ENCODE assay signal across 10 cellular contexts in the genomic region with DNA sequence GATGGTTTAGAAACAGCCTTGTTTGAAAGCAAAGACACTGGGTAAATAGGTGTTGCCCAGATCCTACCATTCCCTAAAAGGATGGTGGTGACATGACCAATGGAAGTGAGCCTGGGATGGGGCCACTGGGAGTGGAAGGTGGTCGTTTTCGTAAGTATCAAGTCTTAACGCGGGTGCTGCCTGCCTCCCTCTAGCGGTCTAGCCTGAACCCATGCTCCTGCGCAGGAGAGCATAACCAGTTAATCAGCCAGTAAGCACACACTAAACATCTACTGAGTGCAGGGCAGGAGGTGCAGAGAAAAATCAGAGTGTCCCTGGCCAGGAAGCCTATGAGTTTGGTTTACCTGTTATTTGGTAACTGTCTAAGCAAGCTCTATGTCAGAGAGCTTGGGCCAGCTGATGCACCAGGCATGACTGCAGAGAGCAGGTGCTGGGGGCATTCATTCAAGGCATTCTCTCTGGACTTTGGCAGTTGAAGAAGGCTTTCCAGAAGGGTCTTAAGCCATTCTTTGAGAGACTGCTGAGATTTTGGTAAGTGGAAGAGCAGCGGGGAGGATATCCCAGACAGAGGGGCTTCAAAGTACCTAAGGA. TPM values are rescaled to one million over a fixed set of nuclear protein-coding genes. Genes with fewer than 3 reads are reported as not detected.
DNase-seq lines count a peak whose midpoint lies in the region; ATAC-seq, FAIRE-seq and TF ChIP-seq lines count a peak whose summit lies in the region.
"Had no signal": no experiment of that assay in that cellular context is flagged by ENCODE, and none has a peak within 500 bp of the region (broad histone marks: within the 10 kb centered on the region; RNA-seq: fewer than 3 reads in every experiment).

No MANE protein-coding gene starts in this region.

- H3K27me3 ChIP-seq in bronchial epithelial cell (ENCODE audit: control insufficient read depth, insufficient read depth, low read length) (no peaks in the 10 kb centered on the region), liver (ENCODE audit: control insufficient read depth in 4 of 4, insufficient read depth in 4 of 4, low read length in 3 of 4) (no peaks in the 10 kb centered on the region)

- no peak overlapping the region for H3K27ac Mint-ChIP-seq in natural killer cell
- no peak overlapping the region for H3K27ac Mint-ChIP-seq in natural killer cell treated with Interleukin-12 subunit alpha and Interleukin-12 subunit beta and Interleukin-15 and Interleukin-18, amount 100 ng/mL, for 72 hours

- no peaks in the 10 kb centered on the region for H3K36me3 Mint-ChIP-seq in natural killer cell
- H3K36me3 Mint-ChIP-seq in natural killer cell treated with Interleukin-12 subunit alpha and Interleukin-12 subunit beta and Interleukin-15 and Interleukin-18, amount 100 ng/mL, for 72 hours, result no peaks in the 10 kb centered on the region
- H3K36me3 Mint-ChIP-seq: IgD-negative memory B cell had no signal

- H3K9me3 ChIP-seq in liver (ENCODE audit: control insufficient read depth in 4 of 4, low read length in 3 of 4), result no peaks in the 10 kb centered on the region

- H3K27ac ChIP-seq in liver (ENCODE audit: low read depth in 1 of 2, low read length in 2 of 2), result no peak overlapping the region

- DNase-seq in Daoy (ENCODE audit: low read depth), result peak; percentile 40
- DNase-seq in LoVo (ENCODE audit: low spot score), result peak; percentile 16
- DNase-seq in bronchial epithelial cell (ENCODE audit: low read depth), result peak; percentile 23
- no peak for DNase-seq in amniotic stem cell (lab: John Stamatoyannopoulos, UW)
- DNase-seq in natural killer cell, result no peak
- no peak for DNase-seq in natural killer cell treated with Interleukin-12 subunit alpha and Interleukin-12 subunit beta and Interleukin-15 and Interleukin-18, amount 100 ng/mL, for 72 hours (ENCODE audit: low spot score)

- peaks cover 14 to 23% of the 10 kb centered on the region in 2 donors for H3K27me3 Mint-ChIP-seq in natural killer cell (ENCODE audit: low read depth in 2 of 2)
- peaks cover 15 to 18% of the 10 kb centered on the region in 2 donors for H3K27me3 Mint-ChIP-seq in natural killer cell treated with Interleukin-12 subunit alpha and Interleukin-12 subunit beta and Interleukin-15 and Interleukin-18, amount 100 ng/mL, for 72 hours
- H3K27me3 Mint-ChIP-seq: IgD-negative memory B cell had no signal

- H3K4me3 Mint-ChIP-seq in natural killer cell, result no peak overlapping the region
- no peak overlapping the region for H3K4me3 Mint-ChIP-seq in natural killer cell treated with Interleukin-12 subunit alpha and Interleukin-12 subunit beta and Interleukin-15 and Interleukin-18, amount 100 ng/mL, for 72 hours
- H3K4me3 Mint-ChIP-seq: IgD-negative memory B cell had no signal

- H3K36me3 ChIP-seq in bronchial epithelial cell (ENCODE audit: control insufficient read depth, insufficient read depth, low read length) (no peaks in the 10 kb centered on the region), liver (ENCODE audit: control insufficient read depth in 4 of 4, insufficient read depth in 3 of 4, low read depth in 1 of 4, low read length in 3 of 4) (peaks cover 0 to 3% (median 0%) of the 10 kb centered on the region in 4 donors)

- H3K9me3 Mint-ChIP-seq in natural killer cell, result no peaks in the 10 kb centered on the region
- no peaks in the 10 kb centered on the region for H3K9me3 Mint-ChIP-seq in natural killer cell treated with Interleukin-12 subunit alpha and Interleukin-12 subunit beta and Interleukin-15 and Interleukin-18, amount 100 ng/mL, for 72 hours
- H3K9me3 Mint-ChIP-seq: IgD-negative memory B cell had no signal

- no peak for FAIRE-seq in bronchial epithelial cell (lab: Jason Lieb, UNC)
- FAIRE-seq: endometrium had no signal

- peak; percentile 70 for TF ChIP-seq CTCF in bronchial epithelial cell (IDR thresholded peaks at IDR 0.05; ENCODE audit: insufficient read depth, low read length, severe bottlenecking)
- TF ChIP-seq CTCF in liver (IDR thresholded peaks at IDR 0.05; ENCODE audit: low read depth, low read length, missing input control), result peak; percentile 22
- no peak for TF ChIP-seq CTCF in natural killer cell (IDR thresholded peaks at IDR 0.05)

- H3K4me3 ChIP-seq in bronchial epithelial cell (ENCODE audit: low read depth, low read length) (no peak overlapping the region), liver (ENCODE audit: low read depth in 1 of 3, low read length in 3 of 3) (no peak overlapping the region)

- H3K4me1 Mint-ChIP-seq in natural killer cell, result peaks cover 0 to 6% of the 10 kb centered on the region in 2 donors
- H3K4me1 Mint-ChIP-seq in natural killer cell treated with Interleukin-12 subunit alpha and Interleukin-12 subunit beta and Interleukin-15 and Interleukin-18, amount 100 ng/mL, for 72 hours (ENCODE audit: low read depth in 2 of 2), result peaks cover 0 to 3% of the 10 kb centered on the region in 2 donors

- no peaks in the 10 kb centered on the region for H3K4me1 ChIP-seq in liver (ENCODE audit: control insufficient read depth in 4 of 4, insufficient read depth in 4 of 4, low read length in 3 of 4)

- 19% methylated on average over 7 of the region's 7 CpGs for WGBS in liver

- ATAC-seq in natural killer cell (no peak), GM19455 (IDR thresholded peaks at IDR 0.05; ENCODE audit: unreplicated experiment) (no peak)
- no peak for ATAC-seq in natural killer cell treated with Interleukin-12 subunit alpha and Interleukin-12 subunit beta and Interleukin-15 and Interleukin-18, amount 100 ng/mL, for 72 hours

- no peak overlapping the region for H3K9ac ChIP-seq in liver (ENCODE audit: low read depth in 1 of 2, low read length in 2 of 2)

- intact Hi-C loops in natural killer cell (cut with micrococcal nuclease), result no loop called here

- peak in 1 of 2 donors; percentile 20 for TF ChIP-seq RAD21 in liver (IDR thresholded peaks at IDR 0.05)

TF ChIP-seq in liver, 16 proteins besides CTCF, POLR2A, EP300 and RAD21 (continues in another document):
- TF ChIP-seq SP1 (IDR thresholded peaks at IDR 0.05) (no peak), GABPA (IDR thresholded peaks at IDR 0.05 in 1 of 2, conservative IDR thresholded peaks at IDR 0.05 in 1 of 2) (no peak), RXRA (IDR thresholded peaks at IDR 0.05) (no peak), JUND (IDR thresholded peaks at IDR 0.05) (no peak), FOXA2 (IDR thresholded peaks at IDR 0.05) (no peak), FOXA1 (IDR thresholded peaks at IDR 0.05) (no peak), EGR1 (IDR thresholded peaks at IDR 0.05; ENCODE audit: low read depth in 2 of 2) (no peak), HNF4G (IDR thresholded peaks at IDR 0.05) (no peak), YY1 (IDR thresholded peaks at IDR 0.05) (no peak), HNF4A (conservative IDR thresholded peaks at IDR 0.05) (no peak), TAF1 (conservative IDR thresholded peaks at IDR 0.05) (no peak), NR2F2 (IDR thresholded peaks at IDR 0.05) (no peak)
- TF ChIP-seq, protein P1, sequence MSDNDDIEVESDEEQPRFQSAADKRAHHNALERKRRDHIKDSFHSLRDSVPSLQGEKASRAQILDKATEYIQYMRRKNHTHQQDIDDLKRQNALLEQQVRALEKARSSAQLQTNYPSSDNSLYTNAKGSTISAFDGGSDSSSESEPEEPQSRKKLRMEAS (IDR thresholded peaks at IDR 0.05), result no peak
- TF ChIP-seq, protein P2, sequence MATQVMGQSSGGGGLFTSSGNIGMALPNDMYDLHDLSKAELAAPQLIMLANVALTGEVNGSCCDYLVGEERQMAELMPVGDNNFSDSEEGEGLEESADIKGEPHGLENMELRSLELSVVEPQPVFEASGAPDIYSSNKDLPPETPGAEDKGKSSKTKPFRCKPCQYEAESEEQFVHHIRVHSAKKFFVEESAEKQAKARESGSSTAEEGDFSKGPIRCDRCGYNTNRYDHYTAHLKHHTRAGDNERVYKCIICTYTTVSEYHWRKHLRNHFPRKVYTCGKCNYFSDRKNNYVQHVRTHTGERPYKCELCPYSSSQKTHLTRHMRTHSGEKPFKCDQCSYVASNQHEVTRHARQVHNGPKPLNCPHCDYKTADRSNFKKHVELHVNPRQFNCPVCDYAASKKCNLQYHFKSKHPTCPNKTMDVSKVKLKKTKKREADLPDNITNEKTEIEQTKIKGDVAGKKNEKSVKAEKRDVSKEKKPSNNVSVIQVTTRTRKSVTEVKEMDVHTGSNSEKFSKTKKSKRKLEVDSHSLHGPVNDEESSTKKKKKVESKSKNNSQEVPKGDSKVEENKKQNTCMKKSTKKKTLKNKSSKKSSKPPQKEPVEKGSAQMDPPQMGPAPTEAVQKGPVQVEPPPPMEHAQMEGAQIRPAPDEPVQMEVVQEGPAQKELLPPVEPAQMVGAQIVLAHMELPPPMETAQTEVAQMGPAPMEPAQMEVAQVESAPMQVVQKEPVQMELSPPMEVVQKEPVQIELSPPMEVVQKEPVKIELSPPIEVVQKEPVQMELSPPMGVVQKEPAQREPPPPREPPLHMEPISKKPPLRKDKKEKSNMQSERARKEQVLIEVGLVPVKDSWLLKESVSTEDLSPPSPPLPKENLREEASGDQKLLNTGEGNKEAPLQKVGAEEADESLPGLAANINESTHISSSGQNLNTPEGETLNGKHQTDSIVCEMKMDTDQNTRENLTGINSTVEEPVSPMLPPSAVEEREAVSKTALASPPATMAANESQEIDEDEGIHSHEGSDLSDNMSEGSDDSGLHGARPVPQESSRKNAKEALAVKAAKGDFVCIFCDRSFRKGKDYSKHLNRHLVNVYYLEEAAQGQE (IDR thresholded peaks at IDR 0.05), result no peak
- TF ChIP-seq, protein P3, sequence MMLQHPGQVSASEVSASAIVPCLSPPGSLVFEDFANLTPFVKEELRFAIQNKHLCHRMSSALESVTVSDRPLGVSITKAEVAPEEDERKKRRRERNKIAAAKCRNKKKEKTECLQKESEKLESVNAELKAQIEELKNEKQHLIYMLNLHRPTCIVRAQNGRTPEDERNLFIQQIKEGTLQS (IDR thresholded peaks at IDR 0.05), result no peak

RNA-seq across cellular contexts. Expression of a gene that starts 0.9 kb away (rescaled TPM):
- total RNA-seq in Daoy (2014; rRNA removed; shearing (Covaris generic)), result 0.74 and 0.80 TPM in 2 replicates
- total RNA-seq in bronchial epithelial cell, result under 0.01 and 0.51 TPM in 2 replicates
- total RNA-seq in liver, result under 1 TPM; 0.19 to 0.50 TPM
- polyA plus RNA-seq in liver, result under 1 TPM; 0.08 to 0.19 TPM
- total RNA-seq in natural killer cell, result 1 to 10 TPM; 1.1 to 2.5 (median 1.1) TPM
- 1 to 10 TPM; 1.6 to 4.3 TPM for total RNA-seq in natural killer cell treated with Interleukin-12 subunit alpha and Interleukin-12 subunit beta and Interleukin-15 and Interleukin-18, amount 100 ng/mL, for 72 hours

Comparison
In these comparisons a context has a peak if more than half of its experiments do, and no peak if none do; other contexts are left out.
1. DNase-seq: peak in Daoy (single experiment), LoVo (single experiment) and bronchial epithelial cell (single experiment); none in amniotic stem cell (single experiment), natural killer cell (single experiment) and natural killer cell treated with Interleukin-12 subunit alpha and Interleukin-12 subunit beta and Interleukin-15 and Interleukin-18, amount 100 ng/mL, for 72 hours (single experiment).